In the genomic region with DNA sequence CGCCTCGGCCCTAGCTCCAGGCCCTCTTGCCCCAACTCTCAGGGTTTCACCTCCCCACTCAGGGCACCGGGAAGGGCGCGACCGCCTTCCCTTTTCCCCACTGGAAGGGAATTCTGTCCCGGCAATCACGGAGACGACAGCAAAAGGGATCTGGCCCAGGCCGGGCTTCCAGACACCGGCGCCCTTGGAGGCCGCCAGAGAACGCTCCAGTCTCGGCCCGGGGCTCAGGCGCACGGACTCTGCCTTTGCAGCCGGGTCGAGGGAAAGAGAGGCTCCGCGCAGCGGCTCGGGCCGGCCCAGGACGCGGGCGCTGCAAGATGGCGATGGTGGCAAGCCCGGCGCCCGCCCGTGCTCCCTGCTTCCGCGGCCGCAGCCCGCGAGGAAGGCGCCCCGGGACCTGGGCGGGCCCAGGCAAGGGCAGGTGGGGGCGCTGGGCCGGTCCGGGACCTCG, we compare ENCODE assay signal across 8 cellular contexts. TPM values are rescaled to one million over a fixed set of nuclear protein-coding genes. Genes with fewer than 3 reads are reported as not detected.
DNase-seq lines count a peak whose midpoint lies in the region; ATAC-seq and TF ChIP-seq lines count a peak whose summit lies in the region.

No MANE protein-coding gene starts in this region.

- peaks cover 41% of the 10 kb centered on the region for H3K36me3 Mint-ChIP-seq in CD4-positive, alpha-beta T cell (ENCODE audit: low read depth)

- peak overlapping the region; percentile 79 for H3K4me3 ChIP-seq in epithelial cell of proximal tubule (ENCODE audit: low read depth, low read length)
- peak overlapping the region; percentile 81 to 84 for H3K4me3 ChIP-seq in neutrophil (ENCODE audit: low read depth in 1 of 2, low read length in 1 of 2)

- H3K4me3 Mint-ChIP-seq in CD4-positive, alpha-beta T cell: peak overlapping the region; percentile 92

- no peak for TF ChIP-seq CTCF in CD4-positive, alpha-beta T cell (IDR thresholded peaks at IDR 0.05)
- TF ChIP-seq CTCF in RWPE1 (conservative IDR thresholded peaks at IDR 0.05; ENCODE audit: low read depth) (no peak), epithelial cell of proximal tubule (conservative IDR thresholded peaks at IDR 0.05; ENCODE audit: low read depth, low read length) (no peak), neutrophil (IDR thresholded peaks at IDR 0.05) (no peak)

- H3K27ac ChIP-seq in CD4-positive, alpha-beta T cell (ENCODE audit: low read depth, low read length): peak overlapping the region; percentile 77
- peak overlapping the region; percentile 97 for H3K27ac ChIP-seq in RWPE1
- peak overlapping the region; percentile 96 for H3K27ac ChIP-seq in neutrophil

- H3K4me1 ChIP-seq in neutrophil (ENCODE audit: control insufficient read depth in 1 of 2, insufficient read depth in 1 of 2, low read depth in 1 of 2, low read length in 1 of 2): peaks cover 29 to 42% of the 10 kb centered on the region in 2 experiments

- H3K27me3 ChIP-seq in CD4-positive, alpha-beta T cell (ENCODE audit: control insufficient read depth, insufficient read depth, low read length): no peaks in the 10 kb centered on the region
- no peaks in the 10 kb centered on the region for H3K27me3 ChIP-seq in neutrophil

- no peaks in the 10 kb centered on the region for H3K9me3 ChIP-seq in CD4-positive, alpha-beta T cell (ENCODE audit: control insufficient read depth, low read length)
- H3K9me3 ChIP-seq in neutrophil: no peaks in the 10 kb centered on the region

- H3K9me3 Mint-ChIP-seq in CD4-positive, alpha-beta T cell: no peaks in the 10 kb centered on the region

- H3K27ac Mint-ChIP-seq in CD4-positive, alpha-beta T cell: peak overlapping the region; percentile 93

- peak in 4 of 10 experiments; percentile 30 to 56 (median 50) for DNase-seq in CD4-positive, alpha-beta T cell
- DNase-seq in RWPE1 (ENCODE audit: low spot score) (no peak), epithelial cell of proximal tubule (ENCODE audit: low read depth) (no peak)
- no peak for DNase-seq in stimulated activated CD4-positive, alpha-beta T cell treated with anti-CD3 and anti-CD28 coated beads, Interleukin-1b, Interleukin-23, amount 100 ng/mL, for 48 hours

- H3K36me3 ChIP-seq in neutrophil: no peaks in the 10 kb centered on the region

- ATAC-seq in CD4-positive, alpha-beta T cell (ENCODE audit: poor library complexity): peak; percentile 30
- ATAC-seq in GM21737 (IDR thresholded peaks at IDR 0.05; ENCODE audit: unreplicated experiment) (peak; percentile 18), GM19328 (IDR thresholded peaks at IDR 0.05; ENCODE audit: unreplicated experiment) (no peak), HG03097 (IDR thresholded peaks at IDR 0.05; ENCODE audit: low FRiP score, unreplicated experiment) (no peak)

- no peaks in the 10 kb centered on the region for H3K27me3 Mint-ChIP-seq in CD4-positive, alpha-beta T cell

- peaks cover 67% of the 10 kb centered on the region for H3K4me1 Mint-ChIP-seq in CD4-positive, alpha-beta T cell (ENCODE audit: low read depth)

- CTCF ChIA-PET in CD4-positive, alpha-beta T cell (lab: Charles Lee): interaction anchor here (1.2 to 5.1 kb wide), 4 partner anchors 20 to 99 kb away, joined by 3 to 21 read pairs (median 6); a partner anchor contains a TSS
- CTCF ChIA-PET in RWPE1 (lab: Yijun Ruan, JAX): no interaction called here

- POLR2A ChIA-PET in CD4-positive, alpha-beta T cell (lab: Charles Lee): interaction anchor here (0.7 to 7.3 kb wide), 18 partner anchors 10 to 623 kb away, joined by 3 to 178 read pairs (median 5); a partner anchor contains a TSS
- POLR2A ChIA-PET in RWPE1 (lab: Yijun Ruan, JAX; ENCODE audit: low non-redundant PET): interaction anchor here (1.8 kb wide), 1 partner anchor 99 kb away, joined by 7 read pairs; a partner anchor contains a TSS

- intact Hi-C loops in CD4-positive, alpha-beta T cell (cut with DNase I, micrococcal nuclease): loop anchor here (1.0 to 10.0 kb wide), 10 partner anchors 41 to 623 kb away; a partner anchor contains a TSS

RNA-seq across cellular contexts. Expression of a gene that starts 1.1 kb away (rescaled TPM):
- total RNA-seq in CD4-positive, alpha-beta T cell: 100 to 1,000 TPM; 132 to 148 TPM
- total RNA-seq in epithelial cell of proximal tubule: 272 and 334 TPM in 2 replicates

RNA-seq across cellular contexts. Expression of a gene that starts 41.9 kb away (rescaled TPM):
- 10 to 100 TPM; 61.5 to 63.2 TPM for total RNA-seq in CD4-positive, alpha-beta T cell
- 72.3 and 114 TPM in 2 replicates for total RNA-seq in epithelial cell of proximal tubule

Comparison
In these comparisons a context has a peak if more than half of its experiments do, and no peak if none do; other contexts are left out.
1. ATAC-seq: peak in CD4-positive, alpha-beta T cell (single experiment) and GM21737 (single experiment); none in GM19328 (single experiment) and HG03097 (single experiment).
2. Peak in every context shown above with its lines, with median percentiles within 50 percentile points of each other: H3K27ac ChIP-seq.